ENCODE assay signal across 20 cellular contexts in the genomic region with DNA sequence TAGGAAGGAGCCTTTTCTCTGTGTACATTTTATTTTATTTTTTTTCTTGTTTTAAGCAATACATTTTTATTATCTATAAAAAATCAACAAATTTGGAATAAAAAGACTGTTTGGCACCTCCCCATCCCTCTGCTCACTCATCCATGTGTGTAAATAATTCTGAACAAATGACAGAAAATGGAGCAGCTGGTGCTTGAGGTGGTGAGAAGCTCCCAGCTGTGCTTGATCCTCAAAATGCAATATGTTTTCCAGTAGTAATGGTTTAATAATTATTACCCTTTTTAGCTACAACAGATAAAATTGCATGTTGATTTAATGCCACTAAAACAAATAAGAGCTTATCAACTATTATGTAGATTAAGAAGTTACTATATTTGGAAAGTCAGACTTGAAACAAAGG.
DNase-seq lines count a peak whose midpoint lies in the region; ATAC-seq lines count a peak whose summit lies in the region.
"Had no signal": no experiment of that assay in that cellular context is flagged by ENCODE, and none has a peak within 500 bp of the region (broad histone marks: within the 10 kb centered on the region; RNA-seq: fewer than 3 reads in every experiment).

No MANE protein-coding gene starts in this region.

- ATAC-seq in activated naive CD8-positive, alpha-beta T cell treated with anti-CD3 and anti-CD28 coated beads, Interleukin-2, amount 50 U/mL, for 24 hours: no peak
- ATAC-seq in GM18498 (IDR thresholded peaks at IDR 0.05; ENCODE audit: unreplicated experiment): no peak
- ATAC-seq: activated CD8-positive, alpha-beta T cell treated with anti-CD3 and anti-CD28 coated beads, Interleukin-2, amount 10 ng/mL, durations not matched to agents 7 days and 5 days; gastroesophageal sphincter had no signal

- H3K4me3 Mint-ChIP-seq in activated naive CD8-positive, alpha-beta T cell treated with anti-CD3 and anti-CD28 coated beads, Interleukin-2, amount 50 U/mL, for 24 hours: no peak overlapping the region
- H3K4me3 Mint-ChIP-seq: activated CD8-positive, alpha-beta T cell treated with anti-CD3 and anti-CD28 coated beads, Interleukin-2, amount 10 ng/mL, durations not matched to agents 7 days and 5 days; CD4-positive, CD25-positive, alpha-beta regulatory T cell; stimulated activated naive CD8-positive, alpha-beta T cell treated with anti-CD3 and anti-CD28 coated beads, Interleukin-15, Interleukin-2, amounts not matched to agents 100 ng/mL and 50 ng/mL, for 24 hours had no signal

- H3K27me3 Mint-ChIP-seq in activated naive CD8-positive, alpha-beta T cell treated with anti-CD3 and anti-CD28 coated beads, Interleukin-2, amount 50 U/mL, for 24 hours: no peaks in the 10 kb centered on the region
- H3K27me3 Mint-ChIP-seq: CD4-positive, CD25-positive, alpha-beta regulatory T cell; stimulated activated naive CD8-positive, alpha-beta T cell treated with anti-CD3 and anti-CD28 coated beads, Interleukin-15, Interleukin-2, amounts not matched to agents 100 ng/mL and 50 ng/mL, for 24 hours had no signal

- H3K36me3 Mint-ChIP-seq in activated naive CD8-positive, alpha-beta T cell treated with anti-CD3 and anti-CD28 coated beads, Interleukin-2, amount 50 U/mL, for 24 hours (ENCODE audit: low read depth): no peaks in the 10 kb centered on the region
- H3K36me3 Mint-ChIP-seq: CD4-positive, CD25-positive, alpha-beta regulatory T cell had no signal

- H3K9me3 Mint-ChIP-seq in activated naive CD8-positive, alpha-beta T cell treated with anti-CD3 and anti-CD28 coated beads, Interleukin-2, amount 50 U/mL, for 24 hours: peaks cover 9% of the 10 kb centered on the region

- H3K4me1 Mint-ChIP-seq in activated naive CD8-positive, alpha-beta T cell treated with anti-CD3 and anti-CD28 coated beads, Interleukin-2, amount 50 U/mL, for 24 hours: no peaks in the 10 kb centered on the region
- H3K4me1 Mint-ChIP-seq: CD4-positive, CD25-positive, alpha-beta regulatory T cell had no signal

- DNase-seq in DMS53 (lab: John Stamatoyannopoulos, UW): peak; percentile 72
- DNase-seq in NCI-H1092 treated with DMSO at 0.1 percent for 48 hours (lab: John Stamatoyannopoulos, UW): peak; percentile 91
- DNase-seq in NCI-H69 (lab: John Stamatoyannopoulos, UW): peak; percentile 84
- peak; percentile 89 for DNase-seq in cerebellar cortex (ENCODE audit: low spot score)
- DNase-seq in activated naive CD8-positive, alpha-beta T cell treated with anti-CD3 and anti-CD28 coated beads, Interleukin-2, amount 50 U/mL, for 24 hours: no peak
- no peak for DNase-seq in UCSD-AML1 (lab: John Stamatoyannopoulos, UW; ENCODE audit: unreplicated experiment)
- DNase-seq in activated naive CD4-positive, alpha-beta T cell treated with anti-CD3 and anti-CD28 coated beads, Interleukin-2, amount 50 U/mL, for 16 hours: no peak
- DNase-seq: activated CD4-positive, CD25-positive, alpha-beta regulatory T cell treated with anti-CD3 and anti-CD28 coated beads, Interleukin-2, amount 50 U/mL, for 72 hours; activated CD8-positive, alpha-beta T cell treated with anti-CD3 and anti-CD28 coated beads, Interleukin-2, amount 10 ng/mL, durations not matched to agents 7 days and 5 days; activated gamma-delta T cell; CD4-positive, CD25-positive, alpha-beta regulatory T cell; cortex of kidney; DMS79; KBM-7; spleen; stimulated activated CD4-positive, alpha-beta T cell treated with anti-CD3 and anti-CD28 coated beads, Interleukin-4, amount 100 ng/mL, for 4 hours; tibial artery had no signal

- H3K27ac Mint-ChIP-seq in activated naive CD8-positive, alpha-beta T cell treated with anti-CD3 and anti-CD28 coated beads, Interleukin-2, amount 50 U/mL, for 24 hours: no peak overlapping the region
- H3K27ac Mint-ChIP-seq: activated CD8-positive, alpha-beta T cell treated with anti-CD3 and anti-CD28 coated beads, Interleukin-2, amount 10 ng/mL, durations not matched to agents 7 days and 5 days; CD4-positive, CD25-positive, alpha-beta regulatory T cell; stimulated activated naive CD8-positive, alpha-beta T cell treated with anti-CD3 and anti-CD28 coated beads, Interleukin-15, Interleukin-2, amounts not matched to agents 100 ng/mL and 50 ng/mL, for 24 hours had no signal

Comparison
In these comparisons a context has a peak if more than half of its experiments do, and no peak if none do; other contexts are left out.
1. DNase-seq: peak in DMS53 (single experiment), NCI-H1092 treated with DMSO at 0.1 percent for 48 hours (single experiment), NCI-H69 (single experiment) and cerebellar cortex (single experiment); none in activated naive CD8-positive, alpha-beta T cell treated with anti-CD3 and anti-CD28 coated beads, Interleukin-2, amount 50 U/mL, for 24 hours (single experiment), UCSD-AML1 (single experiment) and activated naive CD4-positive, alpha-beta T cell treated with anti-CD3 and anti-CD28 coated beads, Interleukin-2, amount 50 U/mL, for 16 hours (single experiment).